1 cellular context compared by ENCODE assay signal in genomic region chr3:49618412-49618811, GRCh38.
A peak's percentile ranks its signal among the peaks of the same experiment; 100 is the strongest.
TF ChIP-seq lines count a peak whose summit lies in the region.

No MANE protein-coding gene starts in this region.

TF ChIP-seq in K562, 482 proteins besides CTCF, POLR2A, EP300 and RAD21:
- peak; percentile 16 to 24; a peak in 1 of 4 replicates for TF ChIP-seq NRF1 (conservative IDR thresholded peaks at IDR 0.05 in 1 of 2, IDR thresholded peaks at IDR 0.05 in 1 of 2)
- TF ChIP-seq SMAD3 (CRISPR knock-in tag; conservative IDR thresholded peaks at IDR 0.05): no peak
